Comparison of ENCODE assay signal across 1 cellular context in the genomic region with DNA sequence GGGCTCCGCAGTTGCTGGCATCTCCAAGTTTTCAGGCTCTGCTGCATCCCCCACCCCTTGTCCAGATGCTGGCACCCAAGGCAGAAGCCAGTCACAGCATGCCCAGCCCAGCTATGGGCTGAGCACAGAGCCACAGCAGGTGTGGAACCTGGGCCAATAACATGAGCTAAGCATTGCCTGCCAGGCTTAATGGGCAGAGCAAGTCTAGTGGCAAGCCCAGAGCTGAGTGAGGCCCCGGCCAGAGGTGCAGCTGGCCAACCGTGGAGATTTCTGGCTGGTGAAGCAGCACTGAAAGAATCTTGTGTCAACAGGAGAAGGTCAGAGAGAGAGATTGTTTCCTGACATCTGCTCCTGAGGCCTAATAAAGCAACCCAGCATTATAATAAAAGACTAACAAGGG.
TF ChIP-seq lines count a peak whose summit lies in the region.

No MANE protein-coding gene starts in this region.

TF ChIP-seq in GM23338, 12 proteins besides CTCF, POLR2A, EP300 and RAD21 (continued from another document):
- TF ChIP-seq, protein P1, sequence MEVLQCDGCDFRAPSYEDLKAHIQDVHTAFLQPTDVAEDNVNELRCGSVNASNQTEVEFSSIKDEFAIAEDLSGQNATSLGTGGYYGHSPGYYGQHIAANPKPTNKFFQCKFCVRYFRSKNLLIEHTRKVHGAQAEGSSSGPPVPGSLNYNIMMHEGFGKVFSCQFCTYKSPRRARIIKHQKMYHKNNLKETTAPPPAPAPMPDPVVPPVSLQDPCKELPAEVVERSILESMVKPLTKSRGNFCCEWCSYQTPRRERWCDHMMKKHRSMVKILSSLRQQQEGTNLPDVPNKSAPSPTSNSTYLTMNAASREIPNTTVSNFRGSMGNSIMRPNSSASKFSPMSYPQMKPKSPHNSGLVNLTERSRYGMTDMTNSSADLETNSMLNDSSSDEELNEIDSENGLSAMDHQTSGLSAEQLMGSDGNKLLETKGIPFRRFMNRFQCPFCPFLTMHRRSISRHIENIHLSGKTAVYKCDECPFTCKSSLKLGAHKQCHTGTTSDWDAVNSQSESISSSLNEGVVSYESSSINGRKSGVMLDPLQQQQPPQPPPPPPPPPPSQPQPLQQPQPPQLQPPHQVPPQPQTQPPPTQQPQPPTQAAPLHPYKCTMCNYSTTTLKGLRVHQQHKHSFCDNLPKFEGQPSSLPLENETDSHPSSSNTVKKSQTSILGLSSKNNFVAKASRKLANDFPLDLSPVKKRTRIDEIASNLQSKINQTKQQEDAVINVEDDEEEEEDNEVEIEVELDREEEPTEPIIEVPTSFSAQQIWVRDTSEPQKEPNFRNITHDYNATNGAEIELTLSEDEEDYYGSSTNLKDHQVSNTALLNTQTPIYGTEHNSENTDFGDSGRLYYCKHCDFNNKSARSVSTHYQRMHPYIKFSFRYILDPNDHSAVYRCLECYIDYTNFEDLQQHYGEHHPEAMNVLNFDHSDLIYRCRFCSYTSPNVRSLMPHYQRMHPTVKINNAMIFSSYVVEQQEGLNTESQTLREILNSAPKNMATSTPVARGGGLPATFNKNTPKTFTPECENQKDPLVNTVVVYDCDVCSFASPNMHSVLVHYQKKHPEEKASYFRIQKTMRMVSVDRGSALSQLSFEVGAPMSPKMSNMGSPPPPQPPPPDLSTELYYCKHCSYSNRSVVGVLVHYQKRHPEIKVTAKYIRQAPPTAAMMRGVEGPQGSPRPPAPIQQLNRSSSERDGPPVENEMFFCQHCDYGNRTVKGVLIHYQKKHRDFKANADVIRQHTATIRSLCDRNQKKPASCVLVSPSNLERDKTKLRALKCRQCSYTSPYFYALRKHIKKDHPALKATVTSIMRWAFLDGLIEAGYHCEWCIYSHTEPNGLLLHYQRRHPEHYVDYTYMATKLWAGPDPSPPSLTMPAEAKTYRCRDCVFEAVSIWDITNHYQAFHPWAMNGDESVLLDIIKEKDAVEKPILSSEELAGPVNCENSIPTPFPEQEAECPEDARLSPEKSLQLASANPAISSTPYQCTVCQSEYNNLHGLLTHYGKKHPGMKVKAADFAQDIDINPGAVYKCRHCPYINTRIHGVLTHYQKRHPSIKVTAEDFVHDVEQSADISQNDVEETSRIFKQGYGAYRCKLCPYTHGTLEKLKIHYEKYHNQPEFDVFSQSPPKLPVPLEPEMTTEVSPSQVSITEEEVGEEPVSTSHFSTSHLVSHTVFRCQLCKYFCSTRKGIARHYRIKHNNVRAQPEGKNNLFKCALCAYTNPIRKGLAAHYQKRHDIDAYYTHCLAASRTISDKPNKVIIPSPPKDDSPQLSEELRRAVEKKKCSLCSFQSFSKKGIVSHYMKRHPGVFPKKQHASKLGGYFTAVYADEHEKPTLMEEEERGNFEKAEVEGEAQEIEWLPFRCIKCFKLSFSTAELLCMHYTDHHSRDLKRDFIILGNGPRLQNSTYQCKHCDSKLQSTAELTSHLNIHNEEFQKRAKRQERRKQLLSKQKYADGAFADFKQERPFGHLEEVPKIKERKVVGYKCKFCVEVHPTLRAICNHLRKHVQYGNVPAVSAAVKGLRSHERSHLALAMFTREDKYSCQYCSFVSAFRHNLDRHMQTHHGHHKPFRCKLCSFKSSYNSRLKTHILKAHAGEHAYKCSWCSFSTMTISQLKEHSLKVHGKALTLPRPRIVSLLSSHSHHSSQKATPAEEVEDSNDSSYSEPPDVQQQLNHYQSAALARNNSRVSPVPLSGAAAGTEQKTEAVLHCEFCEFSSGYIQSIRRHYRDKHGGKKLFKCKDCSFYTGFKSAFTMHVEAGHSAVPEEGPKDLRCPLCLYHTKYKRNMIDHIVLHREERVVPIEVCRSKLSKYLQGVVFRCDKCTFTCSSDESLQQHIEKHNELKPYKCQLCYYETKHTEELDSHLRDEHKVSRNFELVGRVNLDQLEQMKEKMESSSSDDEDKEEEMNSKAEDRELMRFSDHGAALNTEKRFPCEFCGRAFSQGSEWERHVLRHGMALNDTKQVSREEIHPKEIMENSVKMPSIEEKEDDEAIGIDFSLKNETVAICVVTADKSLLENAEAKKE (CRISPR knock-in tag; IDR thresholded peaks at IDR 0.05) = no peak
- TF ChIP-seq NANOG (IDR thresholded peaks at IDR 0.05; ENCODE audit: borderline replicate concordance) = no peak
- TF ChIP-seq, protein P2, sequence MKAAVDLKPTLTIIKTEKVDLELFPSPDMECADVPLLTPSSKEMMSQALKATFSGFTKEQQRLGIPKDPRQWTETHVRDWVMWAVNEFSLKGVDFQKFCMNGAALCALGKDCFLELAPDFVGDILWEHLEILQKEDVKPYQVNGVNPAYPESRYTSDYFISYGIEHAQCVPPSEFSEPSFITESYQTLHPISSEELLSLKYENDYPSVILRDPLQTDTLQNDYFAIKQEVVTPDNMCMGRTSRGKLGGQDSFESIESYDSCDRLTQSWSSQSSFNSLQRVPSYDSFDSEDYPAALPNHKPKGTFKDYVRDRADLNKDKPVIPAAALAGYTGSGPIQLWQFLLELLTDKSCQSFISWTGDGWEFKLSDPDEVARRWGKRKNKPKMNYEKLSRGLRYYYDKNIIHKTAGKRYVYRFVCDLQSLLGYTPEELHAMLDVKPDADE (IDR thresholded peaks at IDR 0.05) = no peak
- no peak for TF ChIP-seq POLR2AphosphoS5 (IDR thresholded peaks at IDR 0.05; ENCODE audit: low read depth)
